ENCODE assay signal across 6 cellular contexts in the genomic region with DNA sequence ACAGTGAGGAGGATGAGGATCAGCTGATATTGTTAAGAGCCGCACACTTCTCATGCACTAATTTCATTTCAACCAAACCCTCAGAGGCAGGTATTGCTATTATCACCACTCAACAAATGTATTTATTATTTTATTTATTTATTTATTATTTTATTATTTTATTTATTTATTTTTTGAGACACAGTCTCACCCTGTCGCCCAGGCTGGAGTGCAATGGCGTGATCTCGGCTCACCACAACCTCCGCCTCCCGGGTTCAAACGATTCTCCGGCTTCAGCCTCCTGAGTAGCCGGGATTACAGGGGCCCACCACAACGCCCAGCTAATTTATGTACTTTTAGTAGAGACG. TPM values are rescaled to one million over a fixed set of nuclear protein-coding genes. Genes with fewer than 3 reads are reported as not detected.
A peak's percentile ranks its signal among the peaks of the same experiment; 100 is the strongest.
DNase-seq lines count a peak whose midpoint lies in the region; ATAC-seq and TF ChIP-seq lines count a peak whose summit lies in the region.
"Not testable (repeated sequence)": the region's sequence is repeated elsewhere in the genome, so short reads cannot be mapped to it uniquely, and the experiment has no call there.

No MANE protein-coding gene starts in this region.

- in situ Hi-C loops in astrocyte of the spinal cord (cut with HindIII; ENCODE audit: low sequenced_read_pairs) = not testable (repeated sequence)

- TF ChIP-seq CTCF in GM12865 (IDR thresholded peaks at IDR 0.05; ENCODE audit: insufficient read depth, low read depth, low read length, missing control alignments); astrocyte of the spinal cord (IDR thresholded peaks at IDR 0.05; ENCODE audit: low read depth, low read length); glutamatergic neuron (IDR thresholded peaks at IDR 0.05; ENCODE audit: partially characterized antibody, unreplicated experiment); natural killer cell (IDR thresholded peaks at IDR 0.05): not testable (repeated sequence)

- DNase-seq in GM12865 (ENCODE audit: low read depth); SJCRH30; astrocyte of the spinal cord (ENCODE audit: low read depth, low spot score); glutamatergic neuron; natural killer cell: not testable (repeated sequence)

- not testable (repeated sequence) for H3K27ac ChIP-seq in SJCRH30
- H3K27ac ChIP-seq in thymus (ENCODE audit: low read depth) = peak overlapping the region; percentile 99

- H3K4me3 Mint-ChIP-seq in glutamatergic neuron (ENCODE audit: unreplicated experiment) (peak overlapping the region; percentile 80), natural killer cell (peak overlapping the region; percentile 93)

- H3K27ac Mint-ChIP-seq in glutamatergic neuron (ENCODE audit: unreplicated experiment) = not testable (repeated sequence)
- H3K27ac Mint-ChIP-seq in natural killer cell = peak overlapping the region; percentile 94 to 97

- H3K27me3 Mint-ChIP-seq in glutamatergic neuron (ENCODE audit: unreplicated experiment); natural killer cell (ENCODE audit: low read depth in 2 of 2): not testable (repeated sequence)

- H3K4me1 Mint-ChIP-seq in glutamatergic neuron (ENCODE audit: low read depth, unreplicated experiment) = not testable (repeated sequence)
- peaks cover 34 to 62% of the 10 kb centered on the region in 2 donors for H3K4me1 Mint-ChIP-seq in natural killer cell

- H3K36me3 Mint-ChIP-seq in glutamatergic neuron (ENCODE audit: unreplicated experiment); natural killer cell: not testable (repeated sequence)

- not testable (repeated sequence) for H3K9me3 Mint-ChIP-seq in glutamatergic neuron (ENCODE audit: unreplicated experiment); natural killer cell

- intact Hi-C loops in natural killer cell (cut with micrococcal nuclease) = loop anchor here (1.0 to 5.0 kb wide), 2 partner anchors 19 to 70 kb away; partner anchors contain the start of genes GGA1 and PDXP

- not testable (repeated sequence) for H3K27me3 ChIP-seq in SJCRH30; thymus (ENCODE audit: control insufficient read depth, insufficient read depth)

- not testable (repeated sequence) for ATAC-seq in natural killer cell

- WGBS in thymus = 78% methylated on average over 11 of the region's 11 CpGs

- H3K4me1 ChIP-seq in SJCRH30 = not testable (repeated sequence)
- H3K4me1 ChIP-seq in thymus (ENCODE audit: control insufficient read depth, insufficient read depth, low read length) = peaks cover 31% of the 10 kb centered on the region

- H3K9me3 ChIP-seq in SJCRH30 (replicated peaks); thymus (ENCODE audit: control insufficient read depth): not testable (repeated sequence)

- H3K36me3 ChIP-seq in SJCRH30; thymus (ENCODE audit: control insufficient read depth, insufficient read depth): not testable (repeated sequence)

- H3K4me3 ChIP-seq in GM12865 (ENCODE audit: low read depth, low read length) (peak overlapping the region; percentile 71), SJCRH30 (peak overlapping the region; percentile 70), astrocyte of the spinal cord (ENCODE audit: low read depth, low read length) (peak overlapping the region; percentile 98), thymus (ENCODE audit: low read length) (peak overlapping the region; percentile 72)

RNA-seq across cellular contexts. Expression of gene LGALS1, which starts 2.2 kb away (rescaled TPM):
- 671 and 890 TPM in 2 replicates for total RNA-seq in SJCRH30 (2014; rRNA removed; shearing (Covaris generic))
- total RNA-seq in glutamatergic neuron (ENCODE audit: unreplicated experiment) = 50.7 TPM
- 100 to 1,000 TPM; 195 to 218 (median 214) TPM for total RNA-seq in natural killer cell
- 554 TPM for polyA plus RNA-seq in thymus

RNA-seq across cellular contexts. Expression of gene NOL12, which starts 8.5 kb away (rescaled TPM):
- total RNA-seq in SJCRH30 (2014; rRNA removed; shearing (Covaris generic)) = 26.2 and 28.3 TPM in 2 replicates
- total RNA-seq in glutamatergic neuron (ENCODE audit: unreplicated experiment) (9.9 TPM), natural killer cell (10 to 100 TPM; 28.0 to 45.1 (median 39.0) TPM)
- 26.6 TPM for polyA plus RNA-seq in thymus

RNA-seq across cellular contexts. Expression of gene PDXP, which starts 19.1 kb away (rescaled TPM):
- total RNA-seq in SJCRH30 (2014; rRNA removed; shearing (Covaris generic)) = 43.3 and 48.3 TPM in 2 replicates
- 88.1 TPM for total RNA-seq in glutamatergic neuron (ENCODE audit: unreplicated experiment)
- total RNA-seq in natural killer cell = 10 to 100 TPM in 2 of 3 donors, 1 to 10 TPM in 1; 8.3 to 14.2 (median 13.4) TPM
- 8.9 TPM for polyA plus RNA-seq in thymus

RNA-seq across cellular contexts. Expression of gene TRIOBP, which starts 19.2 kb away (rescaled TPM):
- 16.8 and 17.0 TPM in 2 replicates for total RNA-seq in SJCRH30 (2014; rRNA removed; shearing (Covaris generic))
- total RNA-seq in glutamatergic neuron (ENCODE audit: unreplicated experiment) (33.7 TPM), natural killer cell (10 to 100 TPM; 25.1 to 38.5 (median 25.8) TPM)
- 29.8 TPM for polyA plus RNA-seq in thymus

RNA-seq across cellular contexts. Expression of gene SH3BP1, which starts 38.1 kb away (rescaled TPM):
- 6.1 and 6.3 TPM in 2 replicates for total RNA-seq in SJCRH30 (2014; rRNA removed; shearing (Covaris generic))
- total RNA-seq in glutamatergic neuron (ENCODE audit: unreplicated experiment) = 12.7 TPM
- total RNA-seq in natural killer cell = 100 to 1,000 TPM; 163 to 189 (median 163) TPM
- 23.0 TPM for polyA plus RNA-seq in thymus
